Comparison of ENCODE assay signal across 8 cellular contexts in genomic region chr22:31080848-31081649, GRCh38. TPM values are rescaled to one million over a fixed set of nuclear protein-coding genes. Genes with fewer than 3 reads are reported as not detected.
A peak's percentile ranks its signal among the peaks of the same experiment; 100 is the strongest.
DNase-seq lines count a peak whose midpoint lies in the region; ATAC-seq and TF ChIP-seq lines count a peak whose summit lies in the region.

Gene SMTN (plus strand): TSS chr22:31081318. CDS start chr22:31083259, 1,941 bp downstream.

- no peaks in the 10 kb centered on the region for H3K9me3 Mint-ChIP-seq in chondrocyte (ENCODE audit: low read depth)

- ATAC-seq in GM18873 (IDR thresholded peaks at IDR 0.05; ENCODE audit: low FRiP score, unreplicated experiment): peak; percentile 43
- ATAC-seq in HG03139 (IDR thresholded peaks at IDR 0.05; ENCODE audit: unreplicated experiment): peak; percentile 40

- peak within 1 kb of the TSS; percentile 88 for H3K27ac Mint-ChIP-seq in chondrocyte (ENCODE audit: unreplicated experiment)

- H3K4me3 ChIP-seq in AG04449 (ENCODE audit: low read depth, low read length): peak within 1 kb of the TSS; percentile 88

- CTCF ChIA-PET in AG04449 (lab: Yijun Ruan, JAX): interaction anchor here (0.9 to 17.2 kb wide), 12 partner anchors 15 to 232 kb away, joined by 3 to 157 read pairs (median 11); partner anchors contain the start of gene SELENOM

- no peaks in the 10 kb centered on the region for H3K36me3 Mint-ChIP-seq in chondrocyte (ENCODE audit: low read depth)

- H3K4me1 Mint-ChIP-seq in chondrocyte (ENCODE audit: low read depth): peaks cover 39% of the 10 kb centered on the region

- H3K27me3 Mint-ChIP-seq in chondrocyte (ENCODE audit: low read depth): no peaks in the 10 kb centered on the region

- H3K4me3 Mint-ChIP-seq in chondrocyte (ENCODE audit: unreplicated experiment): peak within 1 kb of the TSS; percentile 88

- DNase-seq in AG04449 (ENCODE audit: low read depth, low spot score) (no peak), NCI-H446 (lab: John Stamatoyannopoulos, UW) (peak; percentile 85 to 96), chondrocyte (ENCODE audit: low spot score) (no peak), kidney glomerular epithelial cell (lab: John Stamatoyannopoulos, UW) (peak; percentile 89)
- peak; percentile 80 to 84 for DNase-seq in activated CD4-positive, alpha-beta T cell treated with anti-CD3 and anti-CD28 coated beads for 24 hours (ENCODE audit: low read depth in 2 of 2)
- DNase-seq in stimulated activated CD4-positive, alpha-beta T cell treated with anti-CD3 and anti-CD28 coated beads, Interleukin-15, amount 100 ng/mL, for 48 hours (ENCODE audit: low read depth in 2 of 2): peak; percentile 71 to 87

- POLR2A ChIA-PET in AG04449 (lab: Yijun Ruan, JAX): interaction anchor here (0.5 to 3.3 kb wide), 12 partner anchors 9 to 115 kb away, joined by 3 to 25 read pairs (median 4); partner anchors contain the start of genes MORC2 and TUG1

- TF ChIP-seq CTCF in AG04449 (IDR thresholded peaks at IDR 0.05; ENCODE audit: insufficient read depth, low read length, missing control alignments): no peak
- peak; percentile 40 for TF ChIP-seq CTCF in chondrocyte (IDR thresholded peaks at IDR 0.05)

RNA-seq across cellular contexts. Expression of gene SMTN, which starts in this region (rescaled TPM):
- total RNA-seq in chondrocyte: 37.9 to 58.1 TPM (median 47.2 TPM) in 3 replicates

Comparison
In these comparisons a context has a peak if more than half of its experiments do, and no peak if none do; other contexts are left out.
1. DNase-seq: peak in NCI-H446 (2 of 2), activated CD4-positive, alpha-beta T cell treated with anti-CD3 and anti-CD28 coated beads for 24 hours (2 of 2), kidney glomerular epithelial cell (single experiment) and stimulated activated CD4-positive, alpha-beta T cell treated with anti-CD3 and anti-CD28 coated beads, Interleukin-15, amount 100 ng/mL, for 48 hours (2 of 2); none in AG04449 (single experiment) and chondrocyte (single experiment).